In genomic region chr9:134625361-134626140, GRCh38 we compare ENCODE assay signal across 1 cellular context.
TF ChIP-seq lines count a peak whose summit lies in the region.

No MANE protein-coding gene starts in this region.

TF ChIP-seq in HCT116, 20 proteins besides CTCF, POLR2A, EP300 and RAD21 (continued from another document):
- TF ChIP-seq REST (IDR thresholded peaks at IDR 0.05; ENCODE audit: low read depth) (no peak), SIN3A (IDR thresholded peaks at IDR 0.05; ENCODE audit: low read depth) (no peak), CBX3 (IDR thresholded peaks at IDR 0.05; ENCODE audit: low read depth) (no peak), ZFX (IDR thresholded peaks at IDR 0.05) (no peak), FOSL1 (IDR thresholded peaks at IDR 0.05; ENCODE audit: low read depth) (no peak), ZNF274 (IDR thresholded peaks at IDR 0.05; ENCODE audit: low read depth, low read length) (no peak), EGR1 (IDR thresholded peaks at IDR 0.05; ENCODE audit: low read depth) (no peak), TCF7L2 (IDR thresholded peaks at IDR 0.05; ENCODE audit: borderline replicate concordance, extremely low read depth, insufficient read depth, insufficient read length) (no peak)
- TF ChIP-seq, protein P1, sequence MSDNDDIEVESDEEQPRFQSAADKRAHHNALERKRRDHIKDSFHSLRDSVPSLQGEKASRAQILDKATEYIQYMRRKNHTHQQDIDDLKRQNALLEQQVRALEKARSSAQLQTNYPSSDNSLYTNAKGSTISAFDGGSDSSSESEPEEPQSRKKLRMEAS (IDR thresholded peaks at IDR 0.05): no peak
